Comparison of ENCODE assay signal across 15 cellular contexts in the genomic region with DNA sequence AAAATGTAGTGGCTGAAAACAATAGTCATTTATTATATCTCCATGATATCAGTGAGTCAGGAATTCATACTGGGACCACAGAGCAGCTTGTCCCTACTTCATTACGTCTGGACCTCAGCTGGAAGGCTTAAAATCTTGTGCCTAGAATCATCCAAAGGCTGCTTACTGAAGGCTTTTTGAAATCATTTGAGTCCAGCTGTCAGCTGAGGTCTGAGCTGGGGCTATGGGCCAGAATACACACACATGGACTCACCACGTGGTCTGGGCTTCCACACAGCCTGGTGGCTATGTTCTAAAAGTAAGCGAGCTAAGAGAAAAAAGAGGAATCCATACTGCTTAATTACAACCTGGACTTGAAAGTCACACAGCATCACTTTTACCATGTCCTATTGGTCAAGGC.
DNase-seq lines count a peak whose midpoint lies in the region; ATAC-seq, FAIRE-seq and TF ChIP-seq lines count a peak whose summit lies in the region.
"Had no signal": no experiment of that assay in that cellular context is flagged by ENCODE, and none has a peak within 500 bp of the region (broad histone marks: within the 10 kb centered on the region; RNA-seq: fewer than 3 reads in every experiment).

No MANE protein-coding gene starts in this region.

- ATAC-seq in HG03460 (IDR thresholded peaks at IDR 0.05; ENCODE audit: unreplicated experiment), result no peak

- no peak overlapping the region for H3K27ac ChIP-seq in ovary
- H3K27ac ChIP-seq: uterus had no signal

- no peak overlapping the region for H3K4me3 ChIP-seq in fibroblast of the aortic adventitia (ENCODE audit: low read depth, low read length)
- H3K4me3 ChIP-seq in ovary, result no peak overlapping the region
- H3K4me3 ChIP-seq: uterus had no signal

- DNase-seq in AG20443 (ENCODE audit: low spot score) (peak; percentile 36), SK-MEL-5 (ENCODE audit: low read depth, low spot score) (peak; percentile 14), fibroblast of the aortic adventitia (ENCODE audit: low read depth) (peak; percentile 93), ovary (peak in 4 of 5 donors; percentile 27 to 41 (median 36)), D721Med (ENCODE audit: insufficient read length, low spot score) (no peak), HEK293T (ENCODE audit: extremely low spot score) (no peak), SIG-M5 treated with dmso at 0.1 percent for 504 hours (lab: John Stamatoyannopoulos, UW; ENCODE audit: unreplicated experiment) (no peak)
- DNase-seq: activated CD4-positive, alpha-beta T cell treated with anti-CD3 and anti-CD28 coated beads, Interleukin-2, amount 50 U/mL, for 48 hours; kidney glomerular epithelial cell; NCI-H2107; nephron progenitor cell; OCI-M1; T-helper 2 cell had no signal

- POLR2A ChIA-PET in HEK293T (lab: Yijun Ruan, JAX), result no interaction called here

- 31 to 40% (median 38%) methylated on average over 3 of the region's 3 CpGs for WGBS in ovary, 3 donors

- TF ChIP-seq EP300 in ovary (IDR thresholded peaks at IDR 0.05), result no peak

- no peaks in the 10 kb centered on the region for H3K36me3 ChIP-seq in ovary
- H3K36me3 ChIP-seq: uterus had no signal

- peaks cover 5% of the 10 kb centered on the region for H3K4me1 ChIP-seq in ovary (ENCODE audit: insufficient read depth)
- H3K4me1 ChIP-seq: uterus had no signal

- H3K27me3 ChIP-seq in ovary, result no peaks in the 10 kb centered on the region
- H3K27me3 ChIP-seq: uterus had no signal

- FAIRE-seq in D721Med (lab: Jason Lieb, UNC), result no peak

- TF ChIP-seq POLR2A in ovary (IDR thresholded peaks at IDR 0.05), result no peak

- no peak for TF ChIP-seq CTCF in fibroblast of the aortic adventitia (IDR thresholded peaks at IDR 0.05; ENCODE audit: insufficient read depth, low read length)
- TF ChIP-seq CTCF in ovary (IDR thresholded peaks at IDR 0.05), result no peak
- no peak for TF ChIP-seq CTCF in D721Med (IDR thresholded peaks at IDR 0.05; ENCODE audit: insufficient read depth, missing control alignments)

- in situ Hi-C loops in SK-MEL-5 (cut with HindIII; ENCODE audit: low pct_unique_long_range_greater_than_20kb, low sequenced_read_pairs), result no loop called here

- CTCF ChIA-PET in HEK293T (lab: Yijun Ruan, JAX), result interaction anchor here (2.4 kb wide), 1 partner anchor 208 kb away, joined by 7 read pairs; no protein-coding TSS in a partner anchor

- intact Hi-C loops in ovary (cut with DNase I), result loop anchor here in 1 of 4 donors (1.0 kb wide), 1 partner anchor 8 kb away; no protein-coding TSS in a partner anchor

- no peaks in the 10 kb centered on the region for H3K9me3 ChIP-seq in ovary
- H3K9me3 ChIP-seq: uterus had no signal

TF ChIP-seq in HEK293T, 16 proteins besides CTCF, POLR2A, EP300 and RAD21:
- TF ChIP-seq LEF1 (IDR thresholded peaks at IDR 0.05; ENCODE audit: borderline replicate concordance) (no peak), NFRKB (IDR thresholded peaks at IDR 0.05) (no peak), SP1 (IDR thresholded peaks at IDR 0.05) (no peak), ZNF384 (IDR thresholded peaks at IDR 0.05) (no peak), TARDBP (IDR thresholded peaks at IDR 0.05) (no peak), HDGF (IDR thresholded peaks at IDR 0.05; ENCODE audit: borderline replicate concordance) (no peak), L3MBTL2 (conservative IDR thresholded peaks at IDR 0.05) (no peak), CTBP1 (IDR thresholded peaks at IDR 0.05; ENCODE audit: borderline replicate concordance) (no peak), ELF4 (IDR thresholded peaks at IDR 0.05) (no peak)
- TF ChIP-seq, protein P1, sequence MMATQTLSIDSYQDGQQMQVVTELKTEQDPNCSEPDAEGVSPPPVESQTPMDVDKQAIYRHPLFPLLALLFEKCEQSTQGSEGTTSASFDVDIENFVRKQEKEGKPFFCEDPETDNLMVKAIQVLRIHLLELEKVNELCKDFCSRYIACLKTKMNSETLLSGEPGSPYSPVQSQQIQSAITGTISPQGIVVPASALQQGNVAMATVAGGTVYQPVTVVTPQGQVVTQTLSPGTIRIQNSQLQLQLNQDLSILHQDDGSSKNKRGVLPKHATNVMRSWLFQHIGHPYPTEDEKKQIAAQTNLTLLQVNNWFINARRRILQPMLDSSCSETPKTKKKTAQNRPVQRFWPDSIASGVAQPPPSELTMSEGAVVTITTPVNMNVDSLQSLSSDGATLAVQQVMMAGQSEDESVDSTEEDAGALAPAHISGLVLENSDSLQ (IDR thresholded peaks at IDR 0.05), result no peak
TF ChIP-seq in HEK293T: peak in this region for 0.

Comparison
In these comparisons a context has a peak if more than half of its experiments do, and no peak if none do; other contexts are left out.
1. DNase-seq: peak in AG20443 (single experiment), SK-MEL-5 (single experiment), fibroblast of the aortic adventitia (single experiment) and ovary (4 of 5); none in D721Med (single experiment), HEK293T (single experiment) and SIG-M5 treated with dmso at 0.1 percent for 504 hours (single experiment).